ENCODE assay signal across 1 cellular context in the genomic region with DNA sequence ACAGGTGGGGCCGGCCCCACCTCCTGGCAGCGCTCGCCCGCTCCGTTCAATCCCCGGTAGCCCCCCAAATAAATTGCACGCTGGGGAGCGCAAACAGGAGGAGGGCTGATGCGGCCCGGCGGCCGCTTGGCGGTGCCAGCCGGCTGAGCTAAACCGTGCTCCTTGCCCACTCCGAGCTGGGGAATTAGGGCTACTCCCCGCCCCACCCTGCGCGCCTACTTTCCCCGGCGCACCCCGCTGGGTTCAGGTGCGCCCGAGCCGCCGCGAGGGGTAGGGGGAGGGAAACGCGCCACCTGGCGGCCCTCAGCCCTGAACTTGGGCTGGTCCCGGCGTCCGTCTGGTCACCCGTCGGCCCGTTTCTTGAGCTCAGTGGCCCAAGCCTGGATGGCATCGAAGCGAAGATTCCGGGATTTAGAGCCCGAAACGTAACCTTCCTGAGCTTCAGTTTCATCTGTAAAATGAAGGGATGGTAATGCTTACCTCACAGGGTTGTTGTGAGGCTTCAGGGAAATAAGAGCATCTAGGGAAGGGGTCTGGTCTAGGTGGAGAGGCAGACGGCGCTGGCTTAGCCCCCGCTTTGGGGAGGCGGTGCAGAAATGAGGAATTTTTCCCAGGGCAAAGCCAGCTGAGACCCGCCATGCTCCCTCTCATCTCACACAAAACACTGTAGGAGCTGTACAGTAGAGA.
TF ChIP-seq lines count a peak whose summit lies in the region.

No MANE protein-coding gene starts in this region.

TF ChIP-seq in H1, 55 proteins besides CTCF, POLR2A, EP300 and RAD21:
- TF ChIP-seq, protein P1, sequence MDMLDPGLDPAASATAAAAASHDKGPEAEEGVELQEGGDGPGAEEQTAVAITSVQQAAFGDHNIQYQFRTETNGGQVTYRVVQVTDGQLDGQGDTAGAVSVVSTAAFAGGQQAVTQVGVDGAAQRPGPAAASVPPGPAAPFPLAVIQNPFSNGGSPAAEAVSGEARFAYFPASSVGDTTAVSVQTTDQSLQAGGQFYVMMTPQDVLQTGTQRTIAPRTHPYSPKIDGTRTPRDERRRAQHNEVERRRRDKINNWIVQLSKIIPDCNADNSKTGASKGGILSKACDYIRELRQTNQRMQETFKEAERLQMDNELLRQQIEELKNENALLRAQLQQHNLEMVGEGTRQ (IDR thresholded peaks at IDR 0.05; ENCODE audit: low read length) = no peak
- TF ChIP-seq CHD2 (IDR thresholded peaks at IDR 0.05; ENCODE audit: low read length) (no peak), KDM4A (IDR thresholded peaks at IDR 0.05; ENCODE audit: low read depth, low read length, severe bottlenecking) (peak; percentile 85), SP1 (IDR thresholded peaks at IDR 0.05; ENCODE audit: low read depth, low read length) (peak; percentile 14; the same call in 1 of the 2 replicates), JUN (IDR thresholded peaks at IDR 0.05; ENCODE audit: low read depth, low read length) (no peak), JUND (IDR thresholded peaks at IDR 0.05; ENCODE audit: low read length) (no peak), BRCA1 (IDR thresholded peaks at IDR 0.05; ENCODE audit: low read depth, low read length) (no peak), TEAD4 (IDR thresholded peaks at IDR 0.05; ENCODE audit: low read depth, low read length) (0 out of 2 replicates have a peak, but pooled peaks have one; percentile 16), ASH2L (IDR thresholded peaks at IDR 0.05; ENCODE audit: low read length) (peak; percentile 58), RBBP5 (IDR thresholded peaks at IDR 0.05; ENCODE audit: borderline replicate concordance, low read depth, low read length) (no peak), BACH1 (IDR thresholded peaks at IDR 0.05; ENCODE audit: low read length) (peak; percentile 25; the same call in 1 of the 2 replicates), HDAC2 (IDR thresholded peaks at IDR 0.05; ENCODE audit: borderline replicate concordance in 1 of 2, low read depth in 2 of 2, low read length in 2 of 2) (peak in 1 of 2 experiments; percentile 48; a peak in 1 of 4 replicates), PHF8 (conservative IDR thresholded peaks at IDR 0.05; ENCODE audit: low read depth, low read length) (peak; percentile 26; the same call in 1 of the 2 replicates), TCF12 (IDR thresholded peaks at IDR 0.05; ENCODE audit: low read depth, low read length) (peak; percentile 97), SIN3A (conservative IDR thresholded peaks at IDR 0.05 in 1 of 2, IDR thresholded peaks at IDR 0.05 in 1 of 2; ENCODE audit: low read depth in 1 of 2, low read length in 2 of 2) (peak in 1 of 2 experiments; percentile 39; a peak in 1 of 4 replicates)
- TF ChIP-seq, protein P2, sequence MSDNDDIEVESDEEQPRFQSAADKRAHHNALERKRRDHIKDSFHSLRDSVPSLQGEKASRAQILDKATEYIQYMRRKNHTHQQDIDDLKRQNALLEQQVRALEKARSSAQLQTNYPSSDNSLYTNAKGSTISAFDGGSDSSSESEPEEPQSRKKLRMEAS (IDR thresholded peaks at IDR 0.05) = peak; percentile 77
- TF ChIP-seq, protein P3, sequence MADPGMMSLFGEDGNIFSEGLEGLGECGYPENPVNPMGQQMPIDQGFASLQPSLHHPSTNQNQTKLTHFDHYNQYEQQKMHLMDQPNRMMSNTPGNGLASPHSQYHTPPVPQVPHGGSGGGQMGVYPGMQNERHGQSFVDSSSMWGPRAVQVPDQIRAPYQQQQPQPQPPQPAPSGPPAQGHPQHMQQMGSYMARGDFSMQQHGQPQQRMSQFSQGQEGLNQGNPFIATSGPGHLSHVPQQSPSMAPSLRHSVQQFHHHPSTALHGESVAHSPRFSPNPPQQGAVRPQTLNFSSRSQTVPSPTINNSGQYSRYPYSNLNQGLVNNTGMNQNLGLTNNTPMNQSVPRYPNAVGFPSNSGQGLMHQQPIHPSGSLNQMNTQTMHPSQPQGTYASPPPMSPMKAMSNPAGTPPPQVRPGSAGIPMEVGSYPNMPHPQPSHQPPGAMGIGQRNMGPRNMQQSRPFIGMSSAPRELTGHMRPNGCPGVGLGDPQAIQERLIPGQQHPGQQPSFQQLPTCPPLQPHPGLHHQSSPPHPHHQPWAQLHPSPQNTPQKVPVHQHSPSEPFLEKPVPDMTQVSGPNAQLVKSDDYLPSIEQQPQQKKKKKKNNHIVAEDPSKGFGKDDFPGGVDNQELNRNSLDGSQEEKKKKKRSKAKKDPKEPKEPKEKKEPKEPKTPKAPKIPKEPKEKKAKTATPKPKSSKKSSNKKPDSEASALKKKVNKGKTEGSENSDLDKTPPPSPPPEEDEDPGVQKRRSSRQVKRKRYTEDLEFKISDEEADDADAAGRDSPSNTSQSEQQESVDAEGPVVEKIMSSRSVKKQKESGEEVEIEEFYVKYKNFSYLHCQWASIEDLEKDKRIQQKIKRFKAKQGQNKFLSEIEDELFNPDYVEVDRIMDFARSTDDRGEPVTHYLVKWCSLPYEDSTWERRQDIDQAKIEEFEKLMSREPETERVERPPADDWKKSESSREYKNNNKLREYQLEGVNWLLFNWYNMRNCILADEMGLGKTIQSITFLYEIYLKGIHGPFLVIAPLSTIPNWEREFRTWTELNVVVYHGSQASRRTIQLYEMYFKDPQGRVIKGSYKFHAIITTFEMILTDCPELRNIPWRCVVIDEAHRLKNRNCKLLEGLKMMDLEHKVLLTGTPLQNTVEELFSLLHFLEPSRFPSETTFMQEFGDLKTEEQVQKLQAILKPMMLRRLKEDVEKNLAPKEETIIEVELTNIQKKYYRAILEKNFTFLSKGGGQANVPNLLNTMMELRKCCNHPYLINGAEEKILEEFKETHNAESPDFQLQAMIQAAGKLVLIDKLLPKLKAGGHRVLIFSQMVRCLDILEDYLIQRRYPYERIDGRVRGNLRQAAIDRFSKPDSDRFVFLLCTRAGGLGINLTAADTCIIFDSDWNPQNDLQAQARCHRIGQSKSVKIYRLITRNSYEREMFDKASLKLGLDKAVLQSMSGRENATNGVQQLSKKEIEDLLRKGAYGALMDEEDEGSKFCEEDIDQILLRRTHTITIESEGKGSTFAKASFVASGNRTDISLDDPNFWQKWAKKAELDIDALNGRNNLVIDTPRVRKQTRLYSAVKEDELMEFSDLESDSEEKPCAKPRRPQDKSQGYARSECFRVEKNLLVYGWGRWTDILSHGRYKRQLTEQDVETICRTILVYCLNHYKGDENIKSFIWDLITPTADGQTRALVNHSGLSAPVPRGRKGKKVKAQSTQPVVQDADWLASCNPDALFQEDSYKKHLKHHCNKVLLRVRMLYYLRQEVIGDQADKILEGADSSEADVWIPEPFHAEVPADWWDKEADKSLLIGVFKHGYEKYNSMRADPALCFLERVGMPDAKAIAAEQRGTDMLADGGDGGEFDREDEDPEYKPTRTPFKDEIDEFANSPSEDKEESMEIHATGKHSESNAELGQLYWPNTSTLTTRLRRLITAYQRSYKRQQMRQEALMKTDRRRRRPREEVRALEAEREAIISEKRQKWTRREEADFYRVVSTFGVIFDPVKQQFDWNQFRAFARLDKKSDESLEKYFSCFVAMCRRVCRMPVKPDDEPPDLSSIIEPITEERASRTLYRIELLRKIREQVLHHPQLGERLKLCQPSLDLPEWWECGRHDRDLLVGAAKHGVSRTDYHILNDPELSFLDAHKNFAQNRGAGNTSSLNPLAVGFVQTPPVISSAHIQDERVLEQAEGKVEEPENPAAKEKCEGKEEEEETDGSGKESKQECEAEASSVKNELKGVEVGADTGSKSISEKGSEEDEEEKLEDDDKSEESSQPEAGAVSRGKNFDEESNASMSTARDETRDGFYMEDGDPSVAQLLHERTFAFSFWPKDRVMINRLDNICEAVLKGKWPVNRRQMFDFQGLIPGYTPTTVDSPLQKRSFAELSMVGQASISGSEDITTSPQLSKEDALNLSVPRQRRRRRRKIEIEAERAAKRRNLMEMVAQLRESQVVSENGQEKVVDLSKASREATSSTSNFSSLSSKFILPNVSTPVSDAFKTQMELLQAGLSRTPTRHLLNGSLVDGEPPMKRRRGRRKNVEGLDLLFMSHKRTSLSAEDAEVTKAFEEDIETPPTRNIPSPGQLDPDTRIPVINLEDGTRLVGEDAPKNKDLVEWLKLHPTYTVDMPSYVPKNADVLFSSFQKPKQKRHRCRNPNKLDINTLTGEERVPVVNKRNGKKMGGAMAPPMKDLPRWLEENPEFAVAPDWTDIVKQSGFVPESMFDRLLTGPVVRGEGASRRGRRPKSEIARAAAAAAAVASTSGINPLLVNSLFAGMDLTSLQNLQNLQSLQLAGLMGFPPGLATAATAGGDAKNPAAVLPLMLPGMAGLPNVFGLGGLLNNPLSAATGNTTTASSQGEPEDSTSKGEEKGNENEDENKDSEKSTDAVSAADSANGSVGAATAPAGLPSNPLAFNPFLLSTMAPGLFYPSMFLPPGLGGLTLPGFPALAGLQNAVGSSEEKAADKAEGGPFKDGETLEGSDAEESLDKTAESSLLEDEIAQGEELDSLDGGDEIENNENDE (IDR thresholded peaks at IDR 0.05; ENCODE audit: insufficient replicate concordance, low read length) = no peak
- TF ChIP-seq, protein P4, sequence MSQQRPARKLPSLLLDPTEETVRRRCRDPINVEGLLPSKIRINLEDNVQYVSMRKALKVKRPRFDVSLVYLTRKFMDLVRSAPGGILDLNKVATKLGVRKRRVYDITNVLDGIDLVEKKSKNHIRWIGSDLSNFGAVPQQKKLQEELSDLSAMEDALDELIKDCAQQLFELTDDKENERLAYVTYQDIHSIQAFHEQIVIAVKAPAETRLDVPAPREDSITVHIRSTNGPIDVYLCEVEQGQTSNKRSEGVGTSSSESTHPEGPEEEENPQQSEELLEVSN (IDR thresholded peaks at IDR 0.05) = peak; percentile 62
